In the genomic region with DNA sequence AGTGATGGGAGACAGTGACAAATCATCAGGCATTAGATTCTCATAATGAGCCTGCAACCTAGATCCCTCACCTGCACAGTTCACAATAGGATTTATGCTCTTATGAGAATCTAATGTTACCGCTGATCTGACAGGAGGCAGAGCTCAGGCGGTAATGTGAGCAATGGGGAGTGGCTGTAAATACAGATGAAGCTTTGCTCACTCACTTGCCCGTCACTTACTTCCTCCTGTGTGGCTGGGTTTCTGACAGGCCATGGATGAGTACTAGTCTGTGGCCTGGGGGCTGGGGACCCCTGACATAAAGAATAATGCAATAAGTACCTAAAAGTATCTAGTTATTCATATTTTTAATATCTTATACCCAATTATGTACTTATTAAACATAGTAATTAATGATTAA, we compare ENCODE assay signal across 1 cellular context.
TF ChIP-seq lines count a peak whose summit lies in the region.

No MANE protein-coding gene starts in this region.

TF ChIP-seq in K562, 482 proteins besides CTCF, POLR2A, EP300 and RAD21 (continued from another document):
- TF ChIP-seq, protein P1, sequence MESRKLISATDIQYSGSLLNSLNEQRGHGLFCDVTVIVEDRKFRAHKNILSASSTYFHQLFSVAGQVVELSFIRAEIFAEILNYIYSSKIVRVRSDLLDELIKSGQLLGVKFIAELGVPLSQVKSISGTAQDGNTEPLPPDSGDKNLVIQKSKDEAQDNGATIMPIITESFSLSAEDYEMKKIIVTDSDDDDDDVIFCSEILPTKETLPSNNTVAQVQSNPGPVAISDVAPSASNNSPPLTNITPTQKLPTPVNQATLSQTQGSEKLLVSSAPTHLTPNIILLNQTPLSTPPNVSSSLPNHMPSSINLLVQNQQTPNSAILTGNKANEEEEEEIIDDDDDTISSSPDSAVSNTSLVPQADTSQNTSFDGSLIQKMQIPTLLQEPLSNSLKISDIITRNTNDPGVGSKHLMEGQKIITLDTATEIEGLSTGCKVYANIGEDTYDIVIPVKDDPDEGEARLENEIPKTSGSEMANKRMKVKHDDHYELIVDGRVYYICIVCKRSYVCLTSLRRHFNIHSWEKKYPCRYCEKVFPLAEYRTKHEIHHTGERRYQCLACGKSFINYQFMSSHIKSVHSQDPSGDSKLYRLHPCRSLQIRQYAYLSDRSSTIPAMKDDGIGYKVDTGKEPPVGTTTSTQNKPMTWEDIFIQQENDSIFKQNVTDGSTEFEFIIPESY (CRISPR knock-in tag; IDR thresholded peaks at IDR 0.05): 0 out of 2 replicates have a peak, but pooled peaks have one; percentile 14
- no peak for TF ChIP-seq MTF1 (CRISPR knock-in tag; IDR thresholded peaks at IDR 0.05; ENCODE audit: borderline replicate concordance)
